13 cellular contexts compared by ENCODE assay signal in the genomic region with DNA sequence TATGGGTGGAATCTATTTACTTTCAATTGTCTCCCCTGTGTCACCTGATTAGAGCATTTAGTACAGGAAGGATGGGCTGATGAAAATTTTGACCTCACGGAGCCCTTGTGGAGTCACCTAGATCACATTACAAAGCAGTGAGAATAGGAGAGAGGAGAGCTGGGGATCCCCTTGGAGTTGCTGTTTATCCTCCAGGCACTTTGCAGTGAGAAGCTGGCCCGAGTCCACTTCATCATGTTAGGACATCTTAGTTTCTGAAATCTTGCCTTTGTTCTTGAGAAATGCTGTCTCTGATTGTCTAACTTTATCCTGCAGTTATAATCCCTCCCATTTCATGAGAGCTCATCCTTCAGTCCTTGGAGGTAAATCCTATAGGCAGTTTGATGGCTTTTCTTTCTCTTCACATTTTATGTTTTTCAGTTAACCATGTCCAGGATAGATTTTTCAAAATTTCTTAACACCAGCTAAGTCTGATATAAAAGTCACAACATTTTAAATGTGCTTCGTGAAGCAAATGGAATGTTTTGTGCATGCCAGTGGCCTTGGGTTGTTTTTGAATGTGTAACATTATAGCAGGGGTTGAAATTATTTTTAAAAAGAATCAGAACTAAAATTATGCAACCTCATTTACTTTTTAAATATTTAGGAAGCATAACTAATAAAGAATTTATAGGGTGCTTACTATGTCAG.
DNase-seq lines count a peak whose midpoint lies in the region; ATAC-seq, FAIRE-seq and TF ChIP-seq lines count a peak whose summit lies in the region.
"Had no signal": no experiment of that assay in that cellular context is flagged by ENCODE, and none has a peak within 500 bp of the region (broad histone marks: within the 10 kb centered on the region; RNA-seq: fewer than 3 reads in every experiment).

No MANE protein-coding gene starts in this region.

- BruUV-seq in GM12878 (replicated peaks; lab: Mats Ljungman, UMichigan), result no TSS peak

- H3K4me3 ChIP-seq in GM12878 (no peak overlapping the region), lower leg skin (ENCODE audit: low read depth, poor library complexity, severe bottlenecking) (no peak overlapping the region)

- no peak overlapping the region for H3K4me3 Mint-ChIP-seq in T-helper 17 cell
- H3K4me3 Mint-ChIP-seq: activated naive CD4-positive, alpha-beta T cell treated with anti-CD3 and anti-CD28 coated beads, Interleukin-2, amount 10 ng/mL, durations not matched to agents 7 days and 5 days; CD4-positive, alpha-beta memory T cell had no signal

- H3K36me3 Mint-ChIP-seq in T-helper 17 cell (ENCODE audit: low read depth), result no peaks in the 10 kb centered on the region
- H3K36me3 Mint-ChIP-seq: activated naive CD4-positive, alpha-beta T cell treated with anti-CD3 and anti-CD28 coated beads, Interleukin-2, amount 10 ng/mL, durations not matched to agents 7 days and 5 days; CD4-positive, alpha-beta memory T cell had no signal

- H3K9ac ChIP-seq in GM12878 (ENCODE audit: control insufficient read depth, insufficient read depth, low read length), result no peak overlapping the region

- H3K27ac ChIP-seq in GM12878 (ENCODE audit: control insufficient read depth, insufficient read depth), result no peak overlapping the region

- 24% methylated on average over 3 of the region's 3 CpGs for WGBS in GM12878 (ENCODE audit: insufficient coverage, insufficient replicate concordance, low lambda C conversion rate, missing lambda C conversion rate)
- 27 to 30% methylated on average over 3 of the region's 3 CpGs for WGBS in lower leg skin, 2 donors

- FAIRE-seq in GM12878 (lab: Jason Lieb, UNC), result no peak
- FAIRE-seq: frontal cortex had no signal

- no peak for TF ChIP-seq CTCF in GM12878 (IDR thresholded peaks at IDR 0.05 in 2 of 3, conservative IDR thresholded peaks at IDR 0.05 in 1 of 3; ENCODE audit: control insufficient read depth in 2 of 3, extremely low read depth in 1 of 3, insufficient read depth in 1 of 3, low read depth in 3 of 3, low read length in 3 of 3)
- TF ChIP-seq CTCF in lower leg skin (IDR thresholded peaks at IDR 0.05), result no peak

- no peak for TF ChIP-seq RAD21 in GM12878 (IDR thresholded peaks at IDR 0.05; ENCODE audit: insufficient read depth, low read depth, low read length)

- TF ChIP-seq EP300 in GM12878 (IDR thresholded peaks at IDR 0.05; ENCODE audit: borderline replicate concordance in 1 of 2, control insufficient read depth in 1 of 2, low read depth in 2 of 2, low read length in 2 of 2), result no peak

- RAD21 ChIA-PET in GM12878 (lab: Charles Lee; ENCODE audit: unreplicated experiment), result interaction anchor here (0.9 kb wide), 1 partner anchor 13 kb away, joined by 3 read pairs; no protein-coding TSS in a partner anchor

- no peaks in the 10 kb centered on the region for H3K27me3 ChIP-seq in GM12878 (replicated peaks in 1 of 2; ENCODE audit: control insufficient read depth in 2 of 2, insufficient read depth in 2 of 2, low read length in 1 of 2)

- intact Hi-C loops in GM12878 (cut with micrococcal nuclease; ENCODE audit: unreplicated experiment), result no loop called here
- intact Hi-C loops in lower leg skin (cut with DNase I; ENCODE audit: low total_unique reads), result no loop called here
- intact Hi-C loops in Right ventricle myocardium superior (cut with DNase I), result no loop called here

- ATAC-seq in GM12878 (peak; percentile 53), T-helper 17 cell (no peak), HG03520 (IDR thresholded peaks at IDR 0.05; ENCODE audit: unreplicated experiment) (no peak), Right ventricle myocardium superior (ENCODE audit: poor library complexity) (no peak)
- ATAC-seq: activated CD4-positive, CD25-positive, alpha-beta regulatory T cell treated with anti-CD3 and anti-CD28 coated beads, Interleukin-2, amount 50 U/mL, for 24 hours had no signal

- H3K4me1 Mint-ChIP-seq in T-helper 17 cell, result no peaks in the 10 kb centered on the region
- H3K4me1 Mint-ChIP-seq: activated naive CD4-positive, alpha-beta T cell treated with anti-CD3 and anti-CD28 coated beads, Interleukin-2, amount 10 ng/mL, durations not matched to agents 7 days and 5 days; CD4-positive, alpha-beta memory T cell had no signal

- in situ Hi-C loops in GM12878 (cut with MboI), result no loop called here

- POLR2A ChIA-PET in GM12878 (lab: Charles Lee), result interaction anchor here (0.5 kb wide), 1 partner anchor 778 kb away, joined by 3 read pairs; no protein-coding TSS in a partner anchor

- peaks cover 4% of the 10 kb centered on the region for H3K27me3 Mint-ChIP-seq in T-helper 17 cell

- H3K4me2 ChIP-seq in GM12878 (ENCODE audit: control insufficient read depth, insufficient read depth), result no peak overlapping the region

- H3K36me3 ChIP-seq in GM12878 (ENCODE audit: control insufficient read depth in 2 of 2, insufficient read depth in 2 of 2, low read length in 1 of 2), result no peaks in the 10 kb centered on the region

- SMC1A ChIA-PET in GM12878 (lab: Charles Lee; ENCODE audit: uncharacterized antibody, unreplicated experiment), result interaction anchor here (0.8 to 1.7 kb wide), 5 partner anchors 12 to 60 kb away, joined by 3 to 5 read pairs (median 3); no protein-coding TSS in a partner anchor

- H3K4me1 ChIP-seq in GM12878 (ENCODE audit: control insufficient read depth, insufficient read depth, low read length), result no peaks in the 10 kb centered on the region

- H3K9me3 ChIP-seq in GM12878 (replicated peaks; ENCODE audit: control insufficient read depth, insufficient read depth, low read length) (no peaks in the 10 kb centered on the region), T-helper 17 cell (ENCODE audit: control insufficient read depth, low read length, poor library complexity, severe bottlenecking) (no peaks in the 10 kb centered on the region)

- no peak overlapping the region for H3K27ac Mint-ChIP-seq in T-helper 17 cell
- H3K27ac Mint-ChIP-seq: activated naive CD4-positive, alpha-beta T cell treated with anti-CD3 and anti-CD28 coated beads, Interleukin-2, amount 10 ng/mL, durations not matched to agents 7 days and 5 days; CD4-positive, alpha-beta memory T cell had no signal

- no peaks in the 10 kb centered on the region for H3K79me2 ChIP-seq in GM12878 (ENCODE audit: control insufficient read depth, insufficient read depth, low read length)

- peak; percentile 54 for DNase-seq in AG08395 (ENCODE audit: low spot score)
- peak; percentile 13 for DNase-seq in HT1080 (ENCODE audit: low read depth)
- DNase-seq in GM12878 (ENCODE audit: low read depth, low spot score), result no peak
- DNase-seq in lower leg skin (ENCODE audit: low spot score in 2 of 2), result peak; percentile 78 to 89
- DNase-seq in NCI-H2081 treated with DMSO at 0.1 percent for 48 hours (lab: John Stamatoyannopoulos, UW), result no peak
- DNase-seq in T-helper 17 cell, result no peak
- DNase-seq in Right ventricle myocardium superior, result no peak
- DNase-seq: activated naive CD4-positive, alpha-beta T cell treated with anti-CD3 and anti-CD28 coated beads, Interleukin-2, amount 10 ng/mL, durations not matched to agents 7 days and 5 days; CD4-positive, alpha-beta memory T cell; stimulated activated CD4-positive, alpha-beta T cell treated with anti-CD3 and anti-CD28 coated beads, Interleukin-4, amount 100 ng/mL, for 1 hour had no signal

- CTCF ChIA-PET in GM12878 (lab: Yijun Ruan, JAX), result interaction anchor here (1.0 to 1.8 kb wide), 4 partner anchors 11 to 75 kb away, joined by 3 to 5 read pairs (median 3); no protein-coding TSS in a partner anchor

- TF ChIP-seq POLR2A in GM12878 (IDR thresholded peaks at IDR 0.05; ENCODE audit: low read depth, low read length) (no peak), lower leg skin (IDR thresholded peaks at IDR 0.05) (no peak)

- H2AFZ ChIP-seq in GM12878 (ENCODE audit: control insufficient read depth, low read depth, low read length), result no peak overlapping the region

- no peaks in the 10 kb centered on the region for H4K20me1 ChIP-seq in GM12878 (ENCODE audit: control insufficient read depth, insufficient read depth)

TF ChIP-seq in GM12878, 131 proteins besides CTCF, POLR2A, EP300 and RAD21 (continues in another document):
- no peak for TF ChIP-seq HCFC1 (IDR thresholded peaks at IDR 0.05; ENCODE audit: low read length)
- no peak for TF ChIP-seq BCL11A (IDR thresholded peaks at IDR 0.05; ENCODE audit: low read depth, low read length)
- TF ChIP-seq CREM (IDR thresholded peaks at IDR 0.05; ENCODE audit: low read depth), result no peak
- TF ChIP-seq SIX5 (IDR thresholded peaks at IDR 0.05; ENCODE audit: low read depth, low read length, severe bottlenecking), result no peak
- TF ChIP-seq, protein P1, sequence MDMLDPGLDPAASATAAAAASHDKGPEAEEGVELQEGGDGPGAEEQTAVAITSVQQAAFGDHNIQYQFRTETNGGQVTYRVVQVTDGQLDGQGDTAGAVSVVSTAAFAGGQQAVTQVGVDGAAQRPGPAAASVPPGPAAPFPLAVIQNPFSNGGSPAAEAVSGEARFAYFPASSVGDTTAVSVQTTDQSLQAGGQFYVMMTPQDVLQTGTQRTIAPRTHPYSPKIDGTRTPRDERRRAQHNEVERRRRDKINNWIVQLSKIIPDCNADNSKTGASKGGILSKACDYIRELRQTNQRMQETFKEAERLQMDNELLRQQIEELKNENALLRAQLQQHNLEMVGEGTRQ (IDR thresholded peaks at IDR 0.05; ENCODE audit: borderline replicate concordance, low read depth, low read length), result no peak
- TF ChIP-seq EZH2 (IDR thresholded peaks at IDR 0.05; ENCODE audit: borderline replicate concordance, control insufficient read depth, low read depth, low read length), result no peak
- TF ChIP-seq MEF2A (IDR thresholded peaks at IDR 0.05; ENCODE audit: insufficient read depth, low read depth, low read length), result no peak
- TF ChIP-seq HDAC2 (IDR thresholded peaks at IDR 0.05), result no peak
- TF ChIP-seq ZNF384 (IDR thresholded peaks at IDR 0.05; ENCODE audit: borderline replicate concordance, low read depth, low read length), result no peak

Comparison
In these comparisons a context has a peak if more than half of its experiments do, and no peak if none do; other contexts are left out.
1. DNase-seq: peak in AG08395 (single experiment), HT1080 (single experiment) and lower leg skin (2 of 2); none in GM12878 (single experiment), NCI-H2081 treated with DMSO at 0.1 percent for 48 hours (single experiment), T-helper 17 cell (0 of 3) and Right ventricle myocardium superior (single experiment).